In genomic region chr14:100526632-100527031, GRCh38 we compare ENCODE assay signal across 1 cellular context.
TF ChIP-seq lines count a peak whose summit lies in the region.

No MANE protein-coding gene starts in this region.

TF ChIP-seq in H1, 55 proteins besides CTCF, POLR2A, EP300 and RAD21:
- TF ChIP-seq HDAC6 (IDR thresholded peaks at IDR 0.05; ENCODE audit: low read depth, low read length) (no peak), ATF3 (IDR thresholded peaks at IDR 0.05; ENCODE audit: insufficient read depth, low read depth, low read length) (no peak), MAX (IDR thresholded peaks at IDR 0.05) (no peak), NANOG (IDR thresholded peaks at IDR 0.05; ENCODE audit: insufficient read depth, low read depth, low read length, poor library complexity, severe bottlenecking) (no peak), BCL11A (IDR thresholded peaks at IDR 0.05; ENCODE audit: low read depth in 2 of 2, low read length in 2 of 2) (no peak), TAF1 (IDR thresholded peaks at IDR 0.05; ENCODE audit: low read depth, low read length) (no peak), CBX5 (IDR thresholded peaks at IDR 0.05; ENCODE audit: low read depth, low read length) (no peak), CEBPB (IDR thresholded peaks at IDR 0.05; ENCODE audit: low read depth, low read length) (no peak), KDM1A (IDR thresholded peaks at IDR 0.05; ENCODE audit: borderline replicate concordance, low read length) (no peak), USF2 (IDR thresholded peaks at IDR 0.05; ENCODE audit: low read length) (no peak), KDM5A (IDR thresholded peaks at IDR 0.05; ENCODE audit: low read length) (no peak), POLR2AphosphoS5 (IDR thresholded peaks at IDR 0.05; ENCODE audit: low read depth, low read length) (no peak)
